22 cellular contexts compared by ENCODE assay signal in genomic region chr17:71320009-71320796, GRCh38.
DNase-seq lines count a peak whose midpoint lies in the region; ATAC-seq and TF ChIP-seq lines count a peak whose summit lies in the region.
"Had no signal": no experiment of that assay in that cellular context is flagged by ENCODE, and none has a peak within 500 bp of the region (broad histone marks: within the 10 kb centered on the region; RNA-seq: fewer than 3 reads in every experiment).

No MANE protein-coding gene starts in this region.

- no peak overlapping the region for H3K4me2 ChIP-seq in PC-3 (ENCODE audit: low read length)
- H3K4me2 ChIP-seq: BLaER1 had no signal

- no peak overlapping the region for H2AFZ ChIP-seq in PC-3 (ENCODE audit: low read length)

- no peak overlapping the region for H3K27ac ChIP-seq in PC-3 (ENCODE audit: low read length)
- no peak overlapping the region for H3K27ac ChIP-seq in upper lobe of left lung
- H3K27ac ChIP-seq: BLaER1 had no signal

- BruUV-seq in PC-3 (replicated peaks; lab: Mats Ljungman, UMichigan), result no TSS peak

- H4K20me1 ChIP-seq in PC-3 (ENCODE audit: low read length), result no peaks in the 10 kb centered on the region
- H4K20me1 ChIP-seq: BLaER1 had no signal

- CTCF ChIA-PET in PC-3 (lab: Charles Lee), result no interaction called here

- ATAC-seq in PC-3 (0 out of 2 replicates have a peak, but pooled peaks have one; percentile 13), left colon (peak; percentile 84), upper lobe of left lung (ENCODE audit: low FRiP score in 2 of 2) (no peak)
- ATAC-seq: GM12878 had no signal

- TF ChIP-seq EP300 in upper lobe of left lung (IDR thresholded peaks at IDR 0.05), result no peak

- no peak for TF ChIP-seq POLR2A in upper lobe of left lung (IDR thresholded peaks at IDR 0.05)

- no peaks in the 10 kb centered on the region for H3F3A ChIP-seq in PC-3 (ENCODE audit: low read length, unreplicated experiment)

- DNase-seq in PC-3 (no peak), left colon (no peak), GM19238 (ENCODE audit: insufficient read length, low spot score) (no peak), mucosa of gallbladder (ENCODE audit: low spot score) (no peak), upper lobe of left lung (no peak)
- DNase-seq: 8988T; ACHN; BE2C; C1 segment of cervical spinal cord; CD4-positive, alpha-beta memory T cell; CD4-positive, CD25-positive, alpha-beta regulatory T cell; CD8-positive, alpha-beta memory T cell; COR-L47; DMS 273 treated with DMSO at 0.1 percent for 48 hours; DMS153; DMS53; DMS79; DND-41; EL; GDM1 had no signal

- H3K27me3 ChIP-seq in PC-3 (ENCODE audit: low read length) (no peaks in the 10 kb centered on the region), upper lobe of left lung (no peaks in the 10 kb centered on the region)
- H3K27me3 ChIP-seq: BE2C, BLaER1 had no signal

- intact Hi-C loops in PC-3 (cut with micrococcal nuclease) (no loop called here), left colon (cut with DNase I, micrococcal nuclease) (no loop called here)

- POLR2A ChIA-PET in PC-3 (lab: Charles Lee; ENCODE audit: unreplicated experiment), result no interaction called here

- H3K9me2 ChIP-seq in PC-3 (replicated peaks; ENCODE audit: low read length), result no peaks in the 10 kb centered on the region

- H3K9ac ChIP-seq in PC-3 (ENCODE audit: low read length), result no peak overlapping the region
- H3K9ac ChIP-seq: BLaER1 had no signal

- WGBS in upper lobe of left lung, 2 donors, result 83 to 88% methylated on average over 6 of the region's 6 CpGs

- H3K4me1 ChIP-seq in PC-3 (ENCODE audit: insufficient read depth, low read length) (peaks cover 3% of the 10 kb centered on the region; the same call in 1 of the 2 replicates), upper lobe of left lung (no peaks in the 10 kb centered on the region)
- H3K4me1 ChIP-seq: BE2C, BLaER1 had no signal

- H3K79me2 ChIP-seq in PC-3 (ENCODE audit: low read length), result no peaks in the 10 kb centered on the region

- no peak for TF ChIP-seq CTCF in PC-3 (conservative IDR thresholded peaks at IDR 0.05; ENCODE audit: low read depth, low read length)
- no peak for TF ChIP-seq CTCF in upper lobe of left lung (IDR thresholded peaks at IDR 0.05)

- H3K36me3 ChIP-seq in PC-3 (ENCODE audit: low read depth, low read length), result no peaks in the 10 kb centered on the region
- no peaks in the 10 kb centered on the region for H3K36me3 ChIP-seq in upper lobe of left lung
- H3K36me3 ChIP-seq: BE2C, BLaER1 had no signal

- H3K9me3 ChIP-seq in PC-3 (ENCODE audit: low read length), result no peaks in the 10 kb centered on the region
- H3K9me3 ChIP-seq in upper lobe of left lung, result no peaks in the 10 kb centered on the region
- H3K9me3 ChIP-seq: BE2C, BLaER1 had no signal

- H3K4me3 ChIP-seq in PC-3 (ENCODE audit: low read length) (no peak overlapping the region), upper lobe of left lung (no peak overlapping the region)
- H3K4me3 ChIP-seq: BLaER1, GM12878 had no signal

Comparison
In these comparisons a context has a peak if more than half of its experiments do, and no peak if none do; other contexts are left out.
1. ATAC-seq: peak in PC-3 (single experiment) and left colon (single experiment); none in upper lobe of left lung (0 of 2).